In genomic region chr7:131325179-131325840, GRCh38 we compare ENCODE assay signal across 10 cellular contexts. TPM values are rescaled to one million over a fixed set of nuclear protein-coding genes. Genes with fewer than 3 reads are reported as not detected.
DNase-seq lines count a peak whose midpoint lies in the region; ATAC-seq and TF ChIP-seq lines count a peak whose summit lies in the region.
"Had no signal": no experiment of that assay in that cellular context is flagged by ENCODE, and none has a peak within 500 bp of the region (broad histone marks: within the 10 kb centered on the region; RNA-seq: fewer than 3 reads in every experiment).

No MANE protein-coding gene starts in this region.

- no peak overlapping the region for H3K27ac ChIP-seq in naive thymus-derived CD4-positive, alpha-beta T cell (ENCODE audit: low read depth, low read length)
- H3K27ac ChIP-seq: left ventricle myocardium inferior had no signal

- H3K27ac Mint-ChIP-seq in CD14-positive monocyte, result peak overlapping the region in 2 of 7 donors; percentile 28 to 52
- peak overlapping the region; percentile 92 for H3K27ac Mint-ChIP-seq in activated T-cell treated with anti-CD3 and anti-CD28 coated beads, Interleukin-2, amount 50 U/mL, for 72 hours
- H3K27ac Mint-ChIP-seq in naive thymus-derived CD4-positive, alpha-beta T cell, result peak overlapping the region in 8 of 9 donors; percentile 0 to 68 (median 60)

- H3K36me3 Mint-ChIP-seq in CD14-positive monocyte, result peaks cover 0 to 4% of the 10 kb centered on the region in 2 donors
- peaks cover 8 to 14% of the 10 kb centered on the region in 2 donors for H3K36me3 Mint-ChIP-seq in activated T-cell treated with anti-CD3 and anti-CD28 coated beads, Interleukin-2, amount 50 U/mL, for 72 hours (ENCODE audit: insufficient read depth in 2 of 2)
- peaks cover 0 to 15% (median 0%) of the 10 kb centered on the region in 5 donors for H3K36me3 Mint-ChIP-seq in naive thymus-derived CD4-positive, alpha-beta T cell

- no peaks in the 10 kb centered on the region for H3K27me3 ChIP-seq in naive thymus-derived CD4-positive, alpha-beta T cell (ENCODE audit: control insufficient read depth in 2 of 2, insufficient read depth in 2 of 2, low read length in 2 of 2)

- H3K9me3 ChIP-seq in naive thymus-derived CD4-positive, alpha-beta T cell (ENCODE audit: control insufficient read depth in 2 of 3, low read length in 3 of 3), result no peaks in the 10 kb centered on the region

- DNase-seq in CD14-positive monocyte (ENCODE audit: low spot score) (peak; percentile 54), EH (ENCODE audit: low read depth) (peak; percentile 36), cortex of kidney (lab: John Stamatoyannopoulos, UW) (no peak), NAMALWA (ENCODE audit: low spot score) (no peak)
- peak; percentile 48 to 54 for DNase-seq in activated T-cell treated with anti-CD3 and anti-CD28 coated beads, Interleukin-2, amount 50 U/mL, for 72 hours
- peak in 1 of 9 donors; percentile 24 for DNase-seq in naive thymus-derived CD4-positive, alpha-beta T cell
- DNase-seq: amniotic stem cell, DMS 273 treated with DMSO at 0.1 percent for 48 hours, left ventricle myocardium inferior had no signal

- peaks cover 0 to 9% (median 5%) of the 10 kb centered on the region in 7 donors for H3K9me3 Mint-ChIP-seq in CD14-positive monocyte
- H3K9me3 Mint-ChIP-seq in activated T-cell treated with anti-CD3 and anti-CD28 coated beads, Interleukin-2, amount 50 U/mL, for 72 hours, result peaks cover 0 to 2% of the 10 kb centered on the region in 2 donors
- H3K9me3 Mint-ChIP-seq in naive thymus-derived CD4-positive, alpha-beta T cell, result peaks cover 0 to 3% (median 0%) of the 10 kb centered on the region in 11 donors

- no peak overlapping the region for H3K4me3 Mint-ChIP-seq in CD14-positive monocyte
- peak overlapping the region; percentile 80 to 93 for H3K4me3 Mint-ChIP-seq in activated T-cell treated with anti-CD3 and anti-CD28 coated beads, Interleukin-2, amount 50 U/mL, for 72 hours
- H3K4me3 Mint-ChIP-seq in naive thymus-derived CD4-positive, alpha-beta T cell, result peak overlapping the region; percentile 3 to 99 (median 56)

- peaks cover 0 to 4% (median 0%) of the 10 kb centered on the region in 3 donors for H3K27me3 Mint-ChIP-seq in CD14-positive monocyte (ENCODE audit: low read depth in 3 of 3)
- H3K27me3 Mint-ChIP-seq in activated T-cell treated with anti-CD3 and anti-CD28 coated beads, Interleukin-2, amount 50 U/mL, for 72 hours (ENCODE audit: low read depth), result no peaks in the 10 kb centered on the region
- H3K27me3 Mint-ChIP-seq in naive thymus-derived CD4-positive, alpha-beta T cell, result no peaks in the 10 kb centered on the region

- TF ChIP-seq CTCF in CD14-positive monocyte (IDR thresholded peaks at IDR 0.05), result no peak

- peaks cover 22 to 39% of the 10 kb centered on the region in 2 donors for H3K4me1 ChIP-seq in naive thymus-derived CD4-positive, alpha-beta T cell (ENCODE audit: control insufficient read depth in 2 of 2, insufficient read depth in 2 of 2, low read length in 2 of 2)

- POLR2A ChIA-PET in naive thymus-derived CD4-positive, alpha-beta T cell (lab: Charles Lee), result interaction anchor here (0.6 to 1.8 kb wide), 7 partner anchors 17 to 254 kb away, joined by 3 to 7 read pairs (median 4); no protein-coding TSS in a partner anchor

- H3K36me3 ChIP-seq in naive thymus-derived CD4-positive, alpha-beta T cell (ENCODE audit: control insufficient read depth in 2 of 3, insufficient read depth in 3 of 3, low read length in 3 of 3), result peaks cover 0 to 10% (median 0%) of the 10 kb centered on the region in 3 experiments
- H3K36me3 ChIP-seq: left ventricle myocardium inferior had no signal

- no peak overlapping the region for H3K4me3 ChIP-seq in naive thymus-derived CD4-positive, alpha-beta T cell (ENCODE audit: low read length)
- H3K4me3 ChIP-seq: left ventricle myocardium inferior had no signal

- intact Hi-C loops in CD14-positive monocyte (cut with micrococcal nuclease), result loop anchor here (5.0 kb wide), 2 partner anchors 88 to 218 kb away; no protein-coding TSS in a partner anchor
- intact Hi-C loops in naive thymus-derived CD4-positive, alpha-beta T cell (cut with micrococcal nuclease), result loop anchor here (5.0 kb wide), 3 partner anchors 97 to 1373 kb away; partner anchors contain the start of gene UBE2H (in 1 of the 2)

- CTCF ChIA-PET in naive thymus-derived CD4-positive, alpha-beta T cell (lab: Charles Lee), result interaction anchor here (0.6 to 0.7 kb wide), 2 partner anchors 101 to 263 kb away, joined by 3 read pairs; no protein-coding TSS in a partner anchor

- peaks cover 39% of the 10 kb centered on the region for H3K4me1 Mint-ChIP-seq in CD14-positive monocyte
- H3K4me1 Mint-ChIP-seq in activated T-cell treated with anti-CD3 and anti-CD28 coated beads, Interleukin-2, amount 50 U/mL, for 72 hours (ENCODE audit: low read depth), result peaks cover 56% of the 10 kb centered on the region
- peaks cover 26 to 77% (median 63%) of the 10 kb centered on the region in 7 donors for H3K4me1 Mint-ChIP-seq in naive thymus-derived CD4-positive, alpha-beta T cell

- peak; percentile 48 to 57 for ATAC-seq in activated T-cell treated with anti-CD3 and anti-CD28 coated beads, Interleukin-2, amount 50 U/mL, for 72 hours (replicated peaks in 1 of 2)
- no peak for ATAC-seq in naive thymus-derived CD4-positive, alpha-beta T cell
- no peak for ATAC-seq in GM18909 (IDR thresholded peaks at IDR 0.05; ENCODE audit: poor library complexity, unreplicated experiment)

RNA-seq across cellular contexts. Expression of gene MKLN1, which starts 2.4 kb away (rescaled TPM):
- 10 to 100 TPM; 17.2 to 18.5 TPM for polyA plus RNA-seq in CD14-positive monocyte
- 10 to 100 TPM; 44.9 to 49.6 TPM for total RNA-seq in activated T-cell treated with anti-CD3 and anti-CD28 coated beads, Interleukin-2, amount 50 U/mL, for 72 hours
- total RNA-seq in naive thymus-derived CD4-positive, alpha-beta T cell, result 10 to 100 TPM; 42.0 to 69.8 (median 59.3) TPM
- polyA plus RNA-seq in naive thymus-derived CD4-positive, alpha-beta T cell, result 10 to 100 TPM; 30.8 to 36.2 TPM

Comparison
In these comparisons a context has a peak if more than half of its experiments do, and no peak if none do; other contexts are left out.
1. DNase-seq: peak in CD14-positive monocyte (single experiment), EH (single experiment) and activated T-cell treated with anti-CD3 and anti-CD28 coated beads, Interleukin-2, amount 50 U/mL, for 72 hours (2 of 2); none in cortex of kidney (single experiment) and NAMALWA (single experiment).
2. H3K4me3 Mint-ChIP-seq: peak in activated T-cell treated with anti-CD3 and anti-CD28 coated beads, Interleukin-2, amount 50 U/mL, for 72 hours (2 of 2) and naive thymus-derived CD4-positive, alpha-beta T cell (10 of 10); none in CD14-positive monocyte (0 of 2).
3. ATAC-seq: peak in activated T-cell treated with anti-CD3 and anti-CD28 coated beads, Interleukin-2, amount 50 U/mL, for 72 hours (2 of 2); none in naive thymus-derived CD4-positive, alpha-beta T cell (single experiment) and GM18909 (single experiment).